ENCODE assay signal across 9 cellular contexts in genomic region chr13:46492946-46493345, GRCh38.
DNase-seq lines count a peak whose midpoint lies in the region; ATAC-seq and TF ChIP-seq lines count a peak whose summit lies in the region.
"Had no signal": no experiment of that assay in that cellular context is flagged by ENCODE, and none has a peak within 500 bp of the region (broad histone marks: within the 10 kb centered on the region; RNA-seq: fewer than 3 reads in every experiment).

No MANE protein-coding gene starts in this region.

- no peak overlapping the region for H2AFZ ChIP-seq in Karpas-422 (ENCODE audit: low read length)

- no peaks in the 10 kb centered on the region for H3K79me2 ChIP-seq in Karpas-422 (ENCODE audit: low read length)

- H3K27ac ChIP-seq in Karpas-422 (ENCODE audit: low read length), result no peak overlapping the region
- H3K27ac ChIP-seq in WERI-Rb-1, result no peak overlapping the region
- no peak overlapping the region for H3K27ac ChIP-seq in spleen
- H3K27ac ChIP-seq: BLaER1 had no signal

- H3K4me2 ChIP-seq in Karpas-422 (ENCODE audit: low read depth, low read length, poor library complexity, severe bottlenecking), result no peak overlapping the region
- H3K4me2 ChIP-seq: BLaER1 had no signal

- no peak for TF ChIP-seq POLR2A in spleen (IDR thresholded peaks at IDR 0.05)

- intact Hi-C loops in spleen (cut with DNase I; ENCODE audit: low total_unique reads), result loop anchor here (5.0 to 10.0 kb wide), 2 partner anchors 52 to 229 kb away; no protein-coding TSS in a partner anchor

- DNase-seq in DMS153 treated with DMSO at 0.1 percent for 48 hours (lab: John Stamatoyannopoulos, UW; ENCODE audit: unreplicated experiment), result peak; percentile 24
- no peak for DNase-seq in DMS153 (lab: John Stamatoyannopoulos, UW)
- peak; percentile 65 for DNase-seq in Karpas-422
- DNase-seq in WERI-Rb-1, result no peak
- peak; percentile 31 for DNase-seq in hepatic stellate cell (ENCODE audit: low spot score)
- DNase-seq in spleen, result no peak
- DNase-seq in 8988T, result no peak

- H3K9me3 ChIP-seq in Karpas-422 (ENCODE audit: low read length) (no peaks in the 10 kb centered on the region), WERI-Rb-1 (ENCODE audit: severe bottlenecking) (no peaks in the 10 kb centered on the region), spleen (no peaks in the 10 kb centered on the region)

- H3K9me2 ChIP-seq in Karpas-422 (replicated peaks; ENCODE audit: insufficient read depth, low read length), result no peaks in the 10 kb centered on the region

- H3K9ac ChIP-seq in Karpas-422 (ENCODE audit: low read length), result no peak overlapping the region
- H3K9ac ChIP-seq: BLaER1 had no signal

- ATAC-seq in GM19467 (IDR thresholded peaks at IDR 0.05; ENCODE audit: unreplicated experiment), result no peak

- TF ChIP-seq CTCF in WERI-Rb-1 (IDR thresholded peaks at IDR 0.05; ENCODE audit: low read depth, low read length) (peak; percentile 40; the same call in 1 of the 2 replicates), spleen (IDR thresholded peaks at IDR 0.05 in 8 of 11, conservative IDR thresholded peaks at IDR 0.05 in 3 of 11) (peak in 9 of 11 experiments; percentile 35 to 67 (median 60))

- H3K4me1 ChIP-seq in Karpas-422 (ENCODE audit: low read length), result no peaks in the 10 kb centered on the region
- H3K4me1 ChIP-seq in spleen, result peaks cover 0 to 16% (median 4%) of the 10 kb centered on the region in 6 donors

- H3K27me3 ChIP-seq in Karpas-422 (ENCODE audit: low read length), result 0 out of 2 replicates have a peak, but pooled peaks cover 3% of the 10 kb centered on the region
- no peaks in the 10 kb centered on the region for H3K27me3 ChIP-seq in WERI-Rb-1 (ENCODE audit: insufficient read depth, low read depth, severe bottlenecking)
- H3K27me3 ChIP-seq in spleen (replicated peaks in 1 of 7), result no peaks in the 10 kb centered on the region
- H3K27me3 ChIP-seq: BLaER1 had no signal

- WGBS in spleen, 5 donors, result 0 to 6% (median 3%) methylated on average over 1 of the region's 1 CpG

- no peaks in the 10 kb centered on the region for H4K20me1 ChIP-seq in Karpas-422 (ENCODE audit: insufficient read depth, low read depth, low read length)
- H4K20me1 ChIP-seq: BLaER1 had no signal

- H3K4me3 ChIP-seq in Karpas-422 (ENCODE audit: low read length) (no peak overlapping the region), WERI-Rb-1 (ENCODE audit: low read depth, low read length) (no peak overlapping the region), spleen (no peak overlapping the region)
- H3K4me3 ChIP-seq: BLaER1 had no signal

- no peaks in the 10 kb centered on the region for H3K36me3 ChIP-seq in Karpas-422 (ENCODE audit: insufficient read depth, low read length)
- H3K36me3 ChIP-seq in WERI-Rb-1, result no peaks in the 10 kb centered on the region
- H3K36me3 ChIP-seq in spleen, result no peaks in the 10 kb centered on the region
- H3K36me3 ChIP-seq: BLaER1 had no signal

Comparison
In these comparisons a context has a peak if more than half of its experiments do, and no peak if none do; other contexts are left out.
1. DNase-seq: peak in DMS153 treated with DMSO at 0.1 percent for 48 hours (single experiment), Karpas-422 (single experiment) and hepatic stellate cell (single experiment); none in DMS153 (single experiment), WERI-Rb-1 (single experiment), spleen (single experiment) and 8988T (single experiment).